In genomic region chr15:74726774-74727164, GRCh38 we compare ENCODE assay signal across 8 cellular contexts. TPM values are rescaled to one million over a fixed set of nuclear protein-coding genes. Genes with fewer than 3 reads are reported as not detected.
A peak's percentile ranks its signal among the peaks of the same experiment; 100 is the strongest.
DNase-seq lines count a peak whose midpoint lies in the region; ATAC-seq and TF ChIP-seq lines count a peak whose summit lies in the region.

No MANE protein-coding gene starts in this region.

- no peak overlapping the region for H2AFZ ChIP-seq in parathyroid adenoma

- H3K4me2 ChIP-seq in parathyroid adenoma (ENCODE audit: low read length): peak overlapping the region; percentile 81

- no peaks in the 10 kb centered on the region for H3K9me3 Mint-ChIP-seq in Calu3 (ENCODE audit: low read depth, unreplicated experiment)

- 46% methylated on average over 24 of the region's 24 CpGs for WGBS in esophagus muscularis mucosa

- TSS peak; percentile 37 for BruUV-seq in Calu3 (replicated peaks; lab: Mats Ljungman, UMichigan)

- H3K36me3 Mint-ChIP-seq in Calu3 (ENCODE audit: insufficient read depth, unreplicated experiment): peaks cover 12% of the 10 kb centered on the region

- no peak for ATAC-seq in GM18505 (IDR thresholded peaks at IDR 0.05; ENCODE audit: unreplicated experiment)

- no peak overlapping the region for H3K27ac Mint-ChIP-seq in Calu3 (ENCODE audit: unreplicated experiment)

- peak overlapping the region; percentile 53 to 73 (median 67) for H3K4me3 ChIP-seq in esophagus muscularis mucosa
- H3K4me3 ChIP-seq in parathyroid adenoma (ENCODE audit: low read depth, low read length): peak overlapping the region; percentile 40

- H3K4me1 ChIP-seq in esophagus muscularis mucosa: peaks cover 11 to 20% (median 19%) of the 10 kb centered on the region in 4 donors
- H3K4me1 ChIP-seq in parathyroid adenoma: no peaks in the 10 kb centered on the region

- CTCF ChIA-PET in Calu3 (lab: Charles Lee): interaction anchor here (0.5 kb wide), 1 partner anchor 116 kb away, joined by 5 read pairs; no protein-coding TSS in a partner anchor
- CTCF ChIA-PET in RWPE1 (lab: Yijun Ruan, JAX): interaction anchor here (0.7 to 0.8 kb wide), 3 partner anchors 20 to 44 kb away, joined by 3 read pairs; no protein-coding TSS in a partner anchor

- no peak for TF ChIP-seq POLR2A in esophagus muscularis mucosa (IDR thresholded peaks at IDR 0.05; ENCODE audit: low read depth)
- no peak for TF ChIP-seq POLR2A in erythroblast (IDR thresholded peaks at IDR 0.05; ENCODE audit: low read length)
- no peak for TF ChIP-seq POLR2A in GM18505 (IDR thresholded peaks at IDR 0.05; ENCODE audit: borderline replicate concordance, extremely low read depth, insufficient read depth, insufficient read length)

- H3K27me3 ChIP-seq in esophagus muscularis mucosa: peaks cover 0 to 54% (median 4%) of the 10 kb centered on the region in 4 donors
- H3K27me3 ChIP-seq in parathyroid adenoma (ENCODE audit: control insufficient read depth, insufficient read depth, low read length): no peaks in the 10 kb centered on the region

- TF ChIP-seq EP300 in esophagus muscularis mucosa (IDR thresholded peaks at IDR 0.05): no peak

- H3K9ac ChIP-seq in parathyroid adenoma: no peak overlapping the region

- intact Hi-C loops in Calu3 (cut with micrococcal nuclease; ENCODE audit: unreplicated experiment) (no loop called here), esophagus muscularis mucosa (cut with DNase I) (no loop called here)

- H3K9me3 ChIP-seq in esophagus muscularis mucosa (no peaks in the 10 kb centered on the region), parathyroid adenoma (ENCODE audit: control insufficient read depth, low read length) (no peaks in the 10 kb centered on the region)

- DNase-seq in Calu3 (no peak), RWPE1 (ENCODE audit: low spot score) (no peak), esophagus muscularis mucosa (ENCODE audit: extremely low spot score) (no peak), erythroblast (lab: John Stamatoyannopoulos, UW) (no peak), NOMO-1 (lab: John Stamatoyannopoulos, UW; ENCODE audit: unreplicated experiment in 2 of 2) (no peak), midbrain (lab: John Stamatoyannopoulos, UW) (no peak)

- no peaks in the 10 kb centered on the region for H3K79me2 ChIP-seq in parathyroid adenoma

- POLR2A ChIA-PET in RWPE1 (lab: Yijun Ruan, JAX; ENCODE audit: low non-redundant PET): no interaction called here

- no peaks in the 10 kb centered on the region for H3K36me3 ChIP-seq in esophagus muscularis mucosa
- no peaks in the 10 kb centered on the region for H3K36me3 ChIP-seq in parathyroid adenoma (ENCODE audit: control insufficient read depth, insufficient read depth, low read length)

- TF ChIP-seq CTCF in Calu3 (IDR thresholded peaks at IDR 0.05; ENCODE audit: unreplicated experiment) (no peak), RWPE1 (conservative IDR thresholded peaks at IDR 0.05; ENCODE audit: low read depth) (no peak), esophagus muscularis mucosa (IDR thresholded peaks at IDR 0.05) (no peak), parathyroid adenoma (IDR thresholded peaks at IDR 0.05) (no peak)

- H3K27ac ChIP-seq in RWPE1 (peak overlapping the region; percentile 57; the same call in 1 of the 2 replicates), esophagus muscularis mucosa (replicated peaks in 1 of 4) (peak overlapping the region in 1 of 4 donors; percentile 54), parathyroid adenoma (no peak overlapping the region)

- no peaks in the 10 kb centered on the region for H3K27me3 Mint-ChIP-seq in Calu3 (ENCODE audit: unreplicated experiment)

- H3K4me3 Mint-ChIP-seq in Calu3 (ENCODE audit: low read depth, unreplicated experiment): peak overlapping the region; percentile 67

- H3K4me1 Mint-ChIP-seq in Calu3 (ENCODE audit: low read depth, unreplicated experiment): peaks cover 41% of the 10 kb centered on the region

RNA-seq across cellular contexts. Expression of gene CYP1A1, which starts 1.4 kb away (rescaled TPM):
- total RNA-seq in Calu3 (2022) (3.0 and 3.4 TPM in 2 replicates), esophagus muscularis mucosa (1 to 10 TPM in 2 of 4 donors, not detected in 2; 1.5 to 2.5 TPM)

RNA-seq across cellular contexts. Expression of gene CYP1A2, which starts 21.9 kb away (rescaled TPM):
- total RNA-seq in Calu3 (2022): not detected in 2 replicates
- not detected for total RNA-seq in esophagus muscularis mucosa

RNA-seq across cellular contexts. Expression of gene EDC3, which starts 30.9 kb away (rescaled TPM):
- total RNA-seq in Calu3 (2022) (65.1 and 70.1 TPM in 2 replicates), esophagus muscularis mucosa (10 to 100 TPM in 3 of 4 donors, 1 to 10 TPM in 1; 9.6 to 19.5 (median 17.9) TPM)

RNA-seq across cellular contexts. Expression of gene CSK, which starts 55.1 kb away (rescaled TPM):
- total RNA-seq in Calu3 (2022) (82.6 and 85.1 TPM in 2 replicates), esophagus muscularis mucosa (10 to 100 TPM; 14.0 to 28.7 (median 21.9) TPM)
